ENCODE assay signal across 13 cellular contexts in the genomic region with DNA sequence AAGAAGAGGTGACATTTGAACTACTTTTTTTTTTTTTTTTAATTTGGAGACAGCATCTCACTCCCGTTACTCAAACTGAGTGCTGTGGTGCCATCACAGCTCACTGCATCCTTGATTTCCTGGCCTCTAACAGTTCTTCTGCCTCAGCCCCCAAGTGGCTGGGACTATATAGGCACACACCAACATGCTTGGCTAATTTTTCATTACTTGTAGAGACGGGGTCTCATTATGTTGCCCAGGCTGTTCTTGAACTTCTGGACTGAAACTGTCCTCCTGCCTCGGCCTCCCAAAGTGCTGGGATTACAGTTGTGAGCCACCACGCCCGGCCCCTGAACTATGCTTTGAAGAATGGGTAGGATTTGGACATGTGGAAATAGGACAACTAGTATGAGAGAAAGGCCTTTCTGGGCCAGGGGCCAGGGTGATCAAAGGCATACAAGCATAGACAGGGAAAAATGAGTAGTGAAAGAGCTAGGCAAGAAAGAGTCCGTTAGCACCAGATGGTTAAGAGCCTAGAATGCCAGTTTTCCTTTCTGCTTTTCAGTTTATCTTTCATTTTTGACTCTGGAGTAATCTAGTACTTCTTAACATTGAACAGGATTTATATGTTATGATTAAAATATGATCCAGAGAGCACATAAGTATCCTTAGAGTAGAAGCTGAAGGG. TPM values are rescaled to one million over a fixed set of nuclear protein-coding genes. Genes with fewer than 3 reads are reported as not detected.
DNase-seq lines count a peak whose midpoint lies in the region; ATAC-seq and TF ChIP-seq lines count a peak whose summit lies in the region.
"Had no signal": no experiment of that assay in that cellular context is flagged by ENCODE, and none has a peak within 500 bp of the region (broad histone marks: within the 10 kb centered on the region; RNA-seq: fewer than 3 reads in every experiment).

No MANE protein-coding gene starts in this region.

- H3K9me3 Mint-ChIP-seq in endodermal cell, result no peaks in the 10 kb centered on the region
- H3K9me3 Mint-ChIP-seq in natural killer cell treated with Interleukin-12 subunit alpha and Interleukin-12 subunit beta and Interleukin-15 and Interleukin-18, amount 100 ng/mL, for 72 hours, result no peaks in the 10 kb centered on the region
- no peaks in the 10 kb centered on the region for H3K9me3 Mint-ChIP-seq in T-helper 2 cell treated with Interferon-gamma antibody and Interleukin-4, amounts not matched to agents 5 μg/mL and 100 μg/mL, for 36 hours

- WGBS in endodermal cell (ENCODE audit: insufficient coverage in 1 of 2, insufficient read length in 1 of 2), 2 experiments, result 81 to 96% methylated on average over 4 to 6 of the region's 6 CpGs

- H3K4me3 ChIP-seq in endodermal cell (ENCODE audit: low read length) (no peak overlapping the region), uterus (no peak overlapping the region)
- H3K4me3 ChIP-seq: coronary artery, thoracic aorta had no signal

- peak; percentile 48 for TF ChIP-seq CTCF in endodermal cell (conservative IDR thresholded peaks at IDR 0.05)
- TF ChIP-seq CTCF in uterus (IDR thresholded peaks at IDR 0.05), result no peak

- H3K27me3 Mint-ChIP-seq in endodermal cell (ENCODE audit: insufficient read depth), result peaks cover 4% of the 10 kb centered on the region
- no peaks in the 10 kb centered on the region for H3K27me3 Mint-ChIP-seq in natural killer cell treated with Interleukin-12 subunit alpha and Interleukin-12 subunit beta and Interleukin-15 and Interleukin-18, amount 100 ng/mL, for 72 hours
- no peaks in the 10 kb centered on the region for H3K27me3 Mint-ChIP-seq in T-helper 2 cell treated with Interferon-gamma antibody and Interleukin-4, amounts not matched to agents 5 μg/mL and 100 μg/mL, for 36 hours (ENCODE audit: low read depth)

- H3K27ac ChIP-seq in endodermal cell (ENCODE audit: low read depth, low read length) (no peak overlapping the region), uterus (no peak overlapping the region)
- H3K27ac ChIP-seq: coronary artery, thoracic aorta had no signal

- H3K9me3 ChIP-seq in endodermal cell (ENCODE audit: control insufficient read depth, low read length) (no peaks in the 10 kb centered on the region), uterus (no peaks in the 10 kb centered on the region)
- H3K9me3 ChIP-seq: thoracic aorta had no signal

- H3K36me3 ChIP-seq in endodermal cell (ENCODE audit: control insufficient read depth, insufficient read depth, low read length) (no peaks in the 10 kb centered on the region), uterus (no peaks in the 10 kb centered on the region)
- H3K36me3 ChIP-seq: thoracic aorta had no signal

- intact Hi-C loops in uterus (cut with DNase I; ENCODE audit: low total_unique reads), result no loop called here

- peak; percentile 32 for ATAC-seq in HG03342 (IDR thresholded peaks at IDR 0.05; ENCODE audit: unreplicated experiment)
- no peak for ATAC-seq in natural killer cell treated with Interleukin-12 subunit alpha and Interleukin-12 subunit beta and Interleukin-15 and Interleukin-18, amount 100 ng/mL, for 72 hours
- no peak for ATAC-seq in HG03097 (IDR thresholded peaks at IDR 0.05; ENCODE audit: low FRiP score, unreplicated experiment)
- ATAC-seq: Panc1 had no signal

- DNase-seq in GM03348 (ENCODE audit: low spot score), result peak; percentile 35
- DNase-seq in endodermal cell, result no peak
- DNase-seq in natural killer cell treated with Interleukin-12 subunit alpha and Interleukin-12 subunit beta and Interleukin-15 and Interleukin-18, amount 100 ng/mL, for 72 hours (ENCODE audit: low spot score), result no peak
- DNase-seq in GM19238 (ENCODE audit: insufficient read length, low spot score), result no peak
- DNase-seq in T-helper 2 cell treated with Interferon-gamma antibody and Interleukin-4, amounts not matched to agents 5 μg/mL and 100 μg/mL, for 36 hours (ENCODE audit: low spot score), result no peak
- no peak for DNase-seq in uterus
- DNase-seq: GDM1, GOT3 had no signal

- no peak overlapping the region for H3K27ac Mint-ChIP-seq in endodermal cell
- peak overlapping the region; percentile 58 to 59 for H3K27ac Mint-ChIP-seq in natural killer cell treated with Interleukin-12 subunit alpha and Interleukin-12 subunit beta and Interleukin-15 and Interleukin-18, amount 100 ng/mL, for 72 hours
- H3K27ac Mint-ChIP-seq in T-helper 2 cell treated with Interferon-gamma antibody and Interleukin-4, amounts not matched to agents 5 μg/mL and 100 μg/mL, for 36 hours, result no peak overlapping the region

- H3K36me3 Mint-ChIP-seq in endodermal cell (ENCODE audit: low read depth), result no peaks in the 10 kb centered on the region
- H3K36me3 Mint-ChIP-seq in natural killer cell treated with Interleukin-12 subunit alpha and Interleukin-12 subunit beta and Interleukin-15 and Interleukin-18, amount 100 ng/mL, for 72 hours, result no peaks in the 10 kb centered on the region
- peaks cover 6% of the 10 kb centered on the region for H3K36me3 Mint-ChIP-seq in T-helper 2 cell treated with Interferon-gamma antibody and Interleukin-4, amounts not matched to agents 5 μg/mL and 100 μg/mL, for 36 hours (ENCODE audit: low read depth)

- H3K4me1 ChIP-seq in endodermal cell (ENCODE audit: control insufficient read depth, insufficient read depth, low read length) (peaks cover 7% of the 10 kb centered on the region), uterus (no peaks in the 10 kb centered on the region)

- no peak overlapping the region for H3K9ac ChIP-seq in endodermal cell (ENCODE audit: extremely low read depth, low read length, poor library complexity, severe bottlenecking)

- H3K4me3 Mint-ChIP-seq in endodermal cell, result no peak overlapping the region
- peak overlapping the region; percentile 57 for H3K4me3 Mint-ChIP-seq in natural killer cell treated with Interleukin-12 subunit alpha and Interleukin-12 subunit beta and Interleukin-15 and Interleukin-18, amount 100 ng/mL, for 72 hours
- H3K4me3 Mint-ChIP-seq in T-helper 2 cell treated with Interferon-gamma antibody and Interleukin-4, amounts not matched to agents 5 μg/mL and 100 μg/mL, for 36 hours, result no peak overlapping the region

- no peaks in the 10 kb centered on the region for H3K27me3 ChIP-seq in endodermal cell (ENCODE audit: control insufficient read depth, insufficient read depth, low read length, poor library complexity, severe bottlenecking)
- H3K27me3 ChIP-seq in uterus, result no peaks in the 10 kb centered on the region

- TF ChIP-seq POLR2A in uterus (IDR thresholded peaks at IDR 0.05), result no peak

- H3K4me1 Mint-ChIP-seq in endodermal cell, result peaks cover 30% of the 10 kb centered on the region
- H3K4me1 Mint-ChIP-seq in natural killer cell treated with Interleukin-12 subunit alpha and Interleukin-12 subunit beta and Interleukin-15 and Interleukin-18, amount 100 ng/mL, for 72 hours (ENCODE audit: low read depth in 2 of 2), result peaks cover 56 to 66% of the 10 kb centered on the region in 2 donors
- peaks cover 22% of the 10 kb centered on the region for H3K4me1 Mint-ChIP-seq in T-helper 2 cell treated with Interferon-gamma antibody and Interleukin-4, amounts not matched to agents 5 μg/mL and 100 μg/mL, for 36 hours (ENCODE audit: low read depth)

RNA-seq across cellular contexts. Expression of a gene that starts 6.3 kb away (rescaled TPM):
- total RNA-seq in endodermal cell (10 to 100 TPM; 32.5 to 36.9 TPM), uterus (10 to 100 TPM; 19.1 to 93.7 (median 35.1) TPM)
- 16.0 TPM for polyA plus RNA-seq in endodermal cell (2013, experiment 1 of 2)
- polyA plus RNA-seq in endodermal cell (2013, experiment 2 of 2), result 12.8 TPM
- total RNA-seq in natural killer cell treated with Interleukin-12 subunit alpha and Interleukin-12 subunit beta and Interleukin-15 and Interleukin-18, amount 100 ng/mL, for 72 hours, result 100 to 1,000 TPM in 1 of 2 donors, 10 to 100 TPM in 1; 53.4 to 101 TPM

Comparison
In these comparisons a context has a peak if more than half of its experiments do, and no peak if none do; other contexts are left out.
1. H3K27ac Mint-ChIP-seq: peak in natural killer cell treated with Interleukin-12 subunit alpha and Interleukin-12 subunit beta and Interleukin-15 and Interleukin-18, amount 100 ng/mL, for 72 hours (2 of 2); none in endodermal cell (single experiment) and T-helper 2 cell treated with Interferon-gamma antibody and Interleukin-4, amounts not matched to agents 5 μg/mL and 100 μg/mL, for 36 hours (single experiment).